Comparison of ENCODE assay signal across 1 cellular context in genomic region chr7:101688183-101688831, GRCh38.
TF ChIP-seq lines count a peak whose summit lies in the region.

No MANE protein-coding gene starts in this region.

TF ChIP-seq in WTC11, 78 proteins besides CTCF, POLR2A, EP300 and RAD21 (continued from another document):
- no peak for TF ChIP-seq AR (CRISPR knock-in tag; IDR thresholded peaks at IDR 0.05)
- no peak for TF ChIP-seq STAT6 (CRISPR knock-in tag; conservative IDR thresholded peaks at IDR 0.05; ENCODE audit: low read depth)
- TF ChIP-seq TP53 (CRISPR knock-in tag; IDR thresholded peaks at IDR 0.05): no peak
- no peak for TF ChIP-seq SMAD4 (CRISPR knock-in tag; IDR thresholded peaks at IDR 0.05)
- TF ChIP-seq ZNF317 (CRISPR knock-in tag; IDR thresholded peaks at IDR 0.05; ENCODE audit: borderline replicate concordance, low read depth): no peak
- TF ChIP-seq HMGXB4 (CRISPR knock-in tag; IDR thresholded peaks at IDR 0.05): peak; percentile 56; the same call in 1 of the 2 replicates
- TF ChIP-seq, protein P1, sequence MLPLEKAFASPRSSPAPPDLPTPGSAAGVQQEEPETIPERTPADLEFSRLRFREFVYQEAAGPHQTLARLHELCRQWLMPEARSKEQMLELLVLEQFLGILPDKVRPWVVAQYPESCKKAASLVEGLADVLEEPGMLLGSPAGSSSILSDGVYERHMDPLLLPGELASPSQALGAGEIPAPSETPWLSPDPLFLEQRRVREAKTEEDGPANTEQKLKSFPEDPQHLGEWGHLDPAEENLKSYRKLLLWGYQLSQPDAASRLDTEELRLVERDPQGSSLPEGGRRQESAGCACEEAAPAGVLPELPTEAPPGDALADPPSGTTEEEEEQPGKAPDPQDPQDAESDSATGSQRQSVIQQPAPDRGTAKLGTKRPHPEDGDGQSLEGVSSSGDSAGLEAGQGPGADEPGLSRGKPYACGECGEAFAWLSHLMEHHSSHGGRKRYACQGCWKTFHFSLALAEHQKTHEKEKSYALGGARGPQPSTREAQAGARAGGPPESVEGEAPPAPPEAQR (CRISPR knock-in tag; IDR thresholded peaks at IDR 0.05): no peak
- TF ChIP-seq, protein P2, sequence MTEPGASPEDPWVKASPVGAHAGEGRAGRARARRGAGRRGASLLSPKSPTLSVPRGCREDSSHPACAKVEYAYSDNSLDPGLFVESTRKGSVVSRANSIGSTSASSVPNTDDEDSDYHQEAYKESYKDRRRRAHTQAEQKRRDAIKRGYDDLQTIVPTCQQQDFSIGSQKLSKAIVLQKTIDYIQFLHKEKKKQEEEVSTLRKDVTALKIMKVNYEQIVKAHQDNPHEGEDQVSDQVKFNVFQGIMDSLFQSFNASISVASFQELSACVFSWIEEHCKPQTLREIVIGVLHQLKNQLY (CRISPR knock-in tag; IDR thresholded peaks at IDR 0.05): no peak
- no peak for TF ChIP-seq IRF2 (CRISPR knock-in tag; IDR thresholded peaks at IDR 0.05; ENCODE audit: borderline replicate concordance, low read depth)
- TF ChIP-seq FOXP1 (CRISPR knock-in tag; IDR thresholded peaks at IDR 0.05; ENCODE audit: borderline replicate concordance): no peak
- TF ChIP-seq, protein P3, sequence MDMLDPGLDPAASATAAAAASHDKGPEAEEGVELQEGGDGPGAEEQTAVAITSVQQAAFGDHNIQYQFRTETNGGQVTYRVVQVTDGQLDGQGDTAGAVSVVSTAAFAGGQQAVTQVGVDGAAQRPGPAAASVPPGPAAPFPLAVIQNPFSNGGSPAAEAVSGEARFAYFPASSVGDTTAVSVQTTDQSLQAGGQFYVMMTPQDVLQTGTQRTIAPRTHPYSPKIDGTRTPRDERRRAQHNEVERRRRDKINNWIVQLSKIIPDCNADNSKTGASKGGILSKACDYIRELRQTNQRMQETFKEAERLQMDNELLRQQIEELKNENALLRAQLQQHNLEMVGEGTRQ (CRISPR knock-in tag; IDR thresholded peaks at IDR 0.05): no peak
- no peak for TF ChIP-seq ZMAT4 (CRISPR knock-in tag; IDR thresholded peaks at IDR 0.05)
- no peak for TF ChIP-seq CBFB (CRISPR knock-in tag; IDR thresholded peaks at IDR 0.05; ENCODE audit: low read depth)
